ENCODE assay signal across 8 cellular contexts in genomic region chr6:157281570-157281969, GRCh38. TPM values are rescaled to one million over a fixed set of nuclear protein-coding genes. Genes with fewer than 3 reads are reported as not detected.
DNase-seq lines count a peak whose midpoint lies in the region; ATAC-seq and TF ChIP-seq lines count a peak whose summit lies in the region.

No MANE protein-coding gene starts in this region.

- H3K27me3 Mint-ChIP-seq in activated CD4-positive, alpha-beta memory T cell treated with anti-CD3 and anti-CD28 coated beads for 36 hours, result no peaks in the 10 kb centered on the region

- no peaks in the 10 kb centered on the region for H3K36me3 ChIP-seq in BE2C

- no peak overlapping the region for H3K4me3 ChIP-seq in BE2C (ENCODE audit: low read depth, low read length)

- H3K36me3 Mint-ChIP-seq in activated CD4-positive, alpha-beta memory T cell treated with anti-CD3 and anti-CD28 coated beads for 36 hours, result no peaks in the 10 kb centered on the region

- no peaks in the 10 kb centered on the region for H3K9me3 Mint-ChIP-seq in activated CD4-positive, alpha-beta memory T cell treated with anti-CD3 and anti-CD28 coated beads for 36 hours

- peaks cover 4% of the 10 kb centered on the region for H3K4me1 Mint-ChIP-seq in activated CD4-positive, alpha-beta memory T cell treated with anti-CD3 and anti-CD28 coated beads for 36 hours (ENCODE audit: low read depth)

- H3K4me1 ChIP-seq in BE2C, result no peaks in the 10 kb centered on the region

- DNase-seq in BE2C (peak; percentile 40), left colon (peak in 1 of 2 donors; percentile 68), cortex of kidney (lab: John Stamatoyannopoulos, UW) (no peak), NCI-H2196 (lab: John Stamatoyannopoulos, UW; ENCODE audit: unreplicated experiment) (no peak)
- no peak for DNase-seq in activated CD4-positive, alpha-beta memory T cell treated with anti-CD3 and anti-CD28 coated beads for 36 hours

- ATAC-seq in HG03342 (IDR thresholded peaks at IDR 0.05; ENCODE audit: unreplicated experiment) (peak; percentile 46), left colon (peak; percentile 93), GM21381 (IDR thresholded peaks at IDR 0.05; ENCODE audit: unreplicated experiment) (no peak)

- CTCF ChIA-PET in activated CD4-positive, alpha-beta memory T cell treated with anti-CD3 and anti-CD28 coated beads for 36 hours (lab: Charles Lee), result interaction anchor here (0.5 kb wide), 1 partner anchor 586 kb away, joined by 3 read pairs; no protein-coding TSS in a partner anchor

- no peak overlapping the region for H3K4me3 Mint-ChIP-seq in activated CD4-positive, alpha-beta memory T cell treated with anti-CD3 and anti-CD28 coated beads for 36 hours

- POLR2A ChIA-PET in activated CD4-positive, alpha-beta memory T cell treated with anti-CD3 and anti-CD28 coated beads for 36 hours (lab: Charles Lee), result no interaction called here

- no peak overlapping the region for H3K27ac ChIP-seq in VCaP

- no peak overlapping the region for H3K27ac Mint-ChIP-seq in activated CD4-positive, alpha-beta memory T cell treated with anti-CD3 and anti-CD28 coated beads for 36 hours

- H3K9me3 ChIP-seq in BE2C, result no peaks in the 10 kb centered on the region

- peak; percentile 23; the same call in 1 of the 2 replicates for TF ChIP-seq CTCF in BE2C (IDR thresholded peaks at IDR 0.05; ENCODE audit: low read depth, low read length)
- peak; percentile 50; the same call in 1 of the 2 replicates for TF ChIP-seq CTCF in VCaP (conservative IDR thresholded peaks at IDR 0.05)

- intact Hi-C loops in left colon (cut with DNase I, micrococcal nuclease), result no loop called here
- intact Hi-C loops in activated CD4-positive, alpha-beta memory T cell treated with anti-CD3 and anti-CD28 coated beads for 36 hours (cut with micrococcal nuclease), result no loop called here

- H3K27me3 ChIP-seq in BE2C, result no peaks in the 10 kb centered on the region

RNA-seq across cellular contexts. Expression of gene TMEM242, which starts 41.7 kb away (rescaled TPM):
- 13.0 TPM for polyA plus RNA-seq in BE2C (2012; ENCODE audit: insufficient read depth, insufficient read length, low read depth)
- 10 to 100 TPM; 11.2 to 11.5 TPM for total RNA-seq in left colon
- total RNA-seq in activated CD4-positive, alpha-beta memory T cell treated with anti-CD3 and anti-CD28 coated beads for 36 hours, result 1 to 10 TPM; 8.1 to 8.6 TPM
